Comparison of ENCODE assay signal across 8 cellular contexts in the genomic region with DNA sequence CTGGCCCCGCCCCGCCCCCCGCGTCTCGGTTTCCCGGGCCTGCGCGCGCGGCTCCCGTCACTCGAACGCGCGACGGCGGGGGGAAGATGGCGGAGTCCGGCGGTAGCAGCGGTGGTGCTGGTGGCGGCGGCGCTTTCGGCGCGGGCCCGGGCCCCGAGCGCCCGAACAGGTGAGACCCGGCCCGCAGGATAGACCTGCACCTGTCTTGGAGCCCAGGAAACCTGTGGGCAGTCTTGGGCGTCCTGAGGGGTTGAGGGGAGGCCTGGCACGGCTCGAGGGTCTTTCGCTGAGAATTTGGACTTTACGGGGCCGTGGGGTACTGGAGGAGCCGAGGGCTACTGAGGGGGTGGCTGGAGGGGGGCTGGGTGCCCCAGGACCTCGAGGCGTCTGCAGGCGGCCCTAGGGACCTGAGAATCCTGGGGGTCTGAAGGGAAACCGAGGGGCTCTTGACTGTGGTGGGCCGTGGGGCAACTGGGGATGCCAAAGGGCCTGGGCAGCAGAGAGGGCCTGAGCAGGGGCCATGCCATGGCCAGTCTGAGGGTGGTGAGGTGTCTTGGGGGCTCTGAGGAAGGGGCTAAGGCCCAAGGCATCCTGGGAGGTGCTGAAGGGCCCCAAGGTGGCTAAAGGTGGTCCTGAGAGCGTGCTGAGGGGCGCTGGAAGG. TPM values are rescaled to one million over a fixed set of nuclear protein-coding genes. Genes with fewer than 3 reads are reported as not detected.
A peak's percentile ranks its signal among the peaks of the same experiment; 100 is the strongest.
DNase-seq lines count a peak whose midpoint lies in the region; ATAC-seq, FAIRE-seq and TF ChIP-seq lines count a peak whose summit lies in the region.

Gene KLHL26, plus strand, starts transcription at position 60 of the 661 bp plus-strand sequence. Its CDS starts 27 bp downstream, at position 87.

- peak within 1 kb of the TSS; percentile 76 for H3K4me3 ChIP-seq in GM23248
- H3K4me3 ChIP-seq in WI38 (ENCODE audit: low read depth, low read length) = peak within 1 kb of the TSS; percentile 95
- peak within 1 kb of the TSS; percentile 62 for H3K4me3 ChIP-seq in hepatocyte
- peak within 1 kb of the TSS; percentile 68 to 76 for H3K4me3 ChIP-seq in small intestine (ENCODE audit: low read depth in 1 of 2, low read length in 2 of 2)

- DNase-seq in GM23248 = no peak
- no peak for DNase-seq in hepatocyte (ENCODE audit: low spot score)
- DNase-seq in small intestine = no peak
- no peak for DNase-seq in NCI-H1048 (lab: John Stamatoyannopoulos, UW)
- no peak for DNase-seq in dedifferentiated amniotic fluid mesenchymal stem cell (ENCODE audit: extremely low spot score)
- DNase-seq in NCI-H524 (lab: John Stamatoyannopoulos, UW) = no peak

- H3F3A ChIP-seq in GM23248 (ENCODE audit: insufficient read depth) = no peaks in the 10 kb centered on the region

- H2AFZ ChIP-seq in GM23248 = peak within 1 kb of the TSS; percentile 84
- H2AFZ ChIP-seq in hepatocyte = peak within 1 kb of the TSS; percentile 57

- H4K20me1 ChIP-seq in GM23248 (ENCODE audit: insufficient read depth) (no peaks in the 10 kb centered on the region), hepatocyte (ENCODE audit: insufficient read depth, poor library complexity, severe bottlenecking) (no peaks in the 10 kb centered on the region)

- H3K27me3 ChIP-seq in GM23248 (replicated peaks; ENCODE audit: insufficient read depth) (no peaks in the 10 kb centered on the region), hepatocyte (no peaks in the 10 kb centered on the region), small intestine (ENCODE audit: control insufficient read depth in 2 of 2, insufficient read depth in 2 of 2, low read length in 2 of 2) (no peaks in the 10 kb centered on the region)

- TF ChIP-seq CTCF in WI38 (IDR thresholded peaks at IDR 0.05; ENCODE audit: low read depth, low read length) (no peak), hepatocyte (IDR thresholded peaks at IDR 0.05; ENCODE audit: poor library complexity) (no peak)

- H3K9ac ChIP-seq in GM23248 = peak within 1 kb of the TSS; percentile 83

- ATAC-seq in HG03025 (IDR thresholded peaks at IDR 0.05; ENCODE audit: low FRiP score, unreplicated experiment) = no peak

- H3K9me2 ChIP-seq in GM23248 (ENCODE audit: insufficient read depth) = no peaks in the 10 kb centered on the region
- no peaks in the 10 kb centered on the region for H3K9me2 ChIP-seq in hepatocyte (replicated peaks; ENCODE audit: insufficient read depth)

- H3K36me3 ChIP-seq in GM23248 (ENCODE audit: low read depth) = no peaks in the 10 kb centered on the region
- H3K36me3 ChIP-seq in hepatocyte (replicated peaks; ENCODE audit: insufficient read depth, low read depth) = no peaks in the 10 kb centered on the region
- no peaks in the 10 kb centered on the region for H3K36me3 ChIP-seq in small intestine (ENCODE audit: control insufficient read depth in 2 of 2, insufficient read depth in 2 of 2, low read length in 2 of 2)

- no peak for FAIRE-seq in small intestine (lab: Jason Lieb, UNC)

- WGBS in GM23248 (ENCODE audit: low coverage in 1 of 2, low lambda C conversion rate in 2 of 2, missing lambda C conversion rate in 2 of 2), 2 experiments = 9% methylated on average over 45 to 47 of the region's 47 CpGs
- 4% methylated on average over 37 of the region's 47 CpGs for WGBS in hepatocyte (ENCODE audit: low lambda C conversion rate, missing lambda C conversion rate)
- 3 to 5% (median 5%) methylated on average over 44 to 47 of the region's 47 CpGs for WGBS in small intestine, 3 donors

- H3K4me1 ChIP-seq in GM23248 (ENCODE audit: insufficient read depth) (no peaks in the 10 kb centered on the region), hepatocyte (ENCODE audit: insufficient read depth) (no peaks in the 10 kb centered on the region), small intestine (ENCODE audit: control insufficient read depth in 2 of 2, insufficient read depth in 1 of 2, low read depth in 1 of 2, low read length in 1 of 2) (peaks cover 3 to 5% of the 10 kb centered on the region in 2 donors)

- H3K9me3 ChIP-seq in GM23248 (ENCODE audit: low read depth) (no peaks in the 10 kb centered on the region), hepatocyte (ENCODE audit: low read depth) (no peaks in the 10 kb centered on the region), small intestine (ENCODE audit: control insufficient read depth, low read depth) (no peaks in the 10 kb centered on the region)

- H3K4me2 ChIP-seq in GM23248 (ENCODE audit: unreplicated experiment) (peak within 1 kb of the TSS; percentile 63), hepatocyte (peak within 1 kb of the TSS; percentile 94)

- H3K79me2 ChIP-seq in GM23248 (ENCODE audit: insufficient read depth) = no peaks in the 10 kb centered on the region
- H3K79me2 ChIP-seq in hepatocyte = peaks cover 31% of the 10 kb centered on the region

- in situ Hi-C loops in GM23248 (cut with MboI) = no loop called here

- H3K27ac ChIP-seq in GM23248 (no peak within 1 kb of the TSS), hepatocyte (peak within 1 kb of the TSS; percentile 52), small intestine (ENCODE audit: low read depth in 1 of 2, low read length in 1 of 2) (peak within 1 kb of the TSS; percentile 77 to 90)

RNA-seq across cellular contexts. Expression of gene KLHL26, which starts in this region (rescaled TPM):
- 5.7 and 6.4 TPM in 2 replicates for total RNA-seq in GM23248 (2014; rRNA removed; shearing (Covaris generic))
- polyA plus RNA-seq in GM23248 (2016; fragmentation: Nextera tagmentation; extraction: Ambion mirVana) (2.8 and 2.9 TPM in 2 replicates), hepatocyte (3.9 and 7.6 TPM in 2 replicates), small intestine (1 to 10 TPM; 1.6 to 4.7 (median 2.2) TPM)
- 4.1 and 5.0 TPM in 2 replicates for total RNA-seq in hepatocyte
